In the genomic region with DNA sequence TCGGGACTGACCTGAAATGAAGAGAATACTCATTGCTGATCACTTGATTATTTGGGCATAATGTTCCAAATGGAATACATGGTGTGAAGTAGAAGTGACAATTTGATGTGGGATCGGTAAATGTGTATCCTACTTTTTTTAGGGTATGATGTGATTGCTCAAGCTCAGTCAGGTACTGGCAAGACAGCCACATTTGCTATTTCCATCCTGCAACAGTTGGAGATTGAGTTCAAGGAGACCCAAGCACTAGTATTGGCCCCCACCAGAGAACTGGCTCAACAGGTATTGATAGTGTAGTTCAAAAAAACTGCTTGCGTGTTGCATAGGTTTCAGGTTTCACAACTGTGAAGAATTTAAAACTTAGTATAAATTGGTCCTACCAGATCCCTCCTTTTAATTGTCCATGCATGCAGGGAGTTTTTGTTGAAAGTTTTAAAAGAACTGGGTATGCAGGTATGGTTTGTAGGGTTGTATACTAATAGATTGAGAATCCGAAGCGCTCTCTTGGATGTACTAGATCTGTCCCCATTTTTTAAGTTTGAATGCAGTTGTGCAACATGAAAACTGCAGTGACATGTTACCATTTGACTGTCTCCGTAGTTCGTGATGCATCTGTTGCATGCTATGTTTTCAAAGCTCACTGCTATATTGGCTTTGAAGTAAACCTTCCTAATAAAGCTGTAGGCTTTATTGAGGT, we compare ENCODE assay signal across 8 cellular contexts. TPM values are rescaled to one million over a fixed set of nuclear protein-coding genes. Genes with fewer than 3 reads are reported as not detected.
DNase-seq lines count a peak whose midpoint lies in the region; ATAC-seq, FAIRE-seq and TF ChIP-seq lines count a peak whose summit lies in the region.

No MANE protein-coding gene starts in this region.

- TF ChIP-seq CTCF in A673 (conservative IDR thresholded peaks at IDR 0.05; ENCODE audit: low read depth, low read length) = no peak
- no peak for TF ChIP-seq CTCF in HFF-Myc (IDR thresholded peaks at IDR 0.05; ENCODE audit: low read depth, low read length, missing control alignments)
- no peak for TF ChIP-seq CTCF in K562 (IDR thresholded peaks at IDR 0.05 in 2 of 3, conservative IDR thresholded peaks at IDR 0.05 in 1 of 3; ENCODE audit: insufficient read depth in 2 of 3, low read depth in 1 of 3, low read length in 3 of 3)

- H4K20me1 ChIP-seq in K562 (replicated peaks; ENCODE audit: control insufficient read depth, insufficient read depth, low read length) = peaks cover 57% of the 10 kb centered on the region

- DNase-seq in A673 (ENCODE audit: low spot score) (no peak), HFF-Myc (ENCODE audit: extremely low read depth, low read depth) (no peak), K562 (ENCODE audit: extremely low read depth in 1 of 4, low spot score in 3 of 4) (no peak), NCI-H1417 treated with DMSO at 0.1 percent for 48 hours (lab: John Stamatoyannopoulos, UW) (no peak), NCI-H2227 (lab: John Stamatoyannopoulos, UW; ENCODE audit: unreplicated experiment) (no peak)
- no peak for DNase-seq in effector CD4-positive, alpha-beta T cell

- peak overlapping the region; percentile 99 for H3K4me2 ChIP-seq in K562 (ENCODE audit: insufficient read depth, low read length)

- H3K9me3 ChIP-seq in A673 (ENCODE audit: low read depth, low read length, poor library complexity, severe bottlenecking) (no peaks in the 10 kb centered on the region), K562 (replicated peaks; ENCODE audit: control insufficient read depth, insufficient read depth, low read depth, low read length) (no peaks in the 10 kb centered on the region), mesodermal cell (ENCODE audit: control insufficient read depth, low read length) (no peaks in the 10 kb centered on the region)

- H3K27ac ChIP-seq in A673 (ENCODE audit: low read depth, low read length, poor library complexity, severe bottlenecking) (peak overlapping the region; percentile 98), K562 (ENCODE audit: extremely low read depth, low read depth, low read length) (peak overlapping the region; percentile 99), mesodermal cell (ENCODE audit: low read depth, low read length, severe bottlenecking) (peak overlapping the region; percentile 63)

- no peak for TF ChIP-seq EP300 in K562 (IDR thresholded peaks at IDR 0.05; ENCODE audit: low read length)

- H3K27me3 ChIP-seq in A673 (replicated peaks; ENCODE audit: insufficient read depth, low read depth, low read length, poor library complexity) (no peaks in the 10 kb centered on the region), K562 (ENCODE audit: control insufficient read depth in 2 of 2, insufficient read depth in 2 of 2, low read length in 2 of 2) (no peaks in the 10 kb centered on the region)

- peak overlapping the region; percentile 77 for H3K4me3 ChIP-seq in A673 (ENCODE audit: low read depth, low read length, poor library complexity, severe bottlenecking)
- H3K4me3 ChIP-seq in HFF-Myc (replicated peaks; ENCODE audit: low read depth, low read length) = peak overlapping the region; percentile 91
- peak overlapping the region; percentile 81 for H3K4me3 ChIP-seq in K562
- H3K4me3 ChIP-seq in mesodermal cell (ENCODE audit: extremely low read depth, insufficient read depth, low read length, poor library complexity, severe bottlenecking) = peak overlapping the region; percentile 99

- in situ Hi-C loops in K562 (cut with MboI) = no loop called here

- FAIRE-seq in K562 (lab: Jason Lieb, UNC) = no peak

- H3K36me3 ChIP-seq in A673 (ENCODE audit: insufficient read depth, low read length, poor library complexity, severe bottlenecking) (peaks cover 62% of the 10 kb centered on the region), K562 (ENCODE audit: control insufficient read depth, insufficient read depth, low read length) (peaks cover 64% of the 10 kb centered on the region), mesodermal cell (ENCODE audit: control insufficient read depth, insufficient read depth, low read length) (peaks cover 64% of the 10 kb centered on the region)

- peaks cover 68% of the 10 kb centered on the region for H3K79me2 ChIP-seq in K562 (ENCODE audit: control insufficient read depth, insufficient read depth, low read length)

- CTCF ChIA-PET in A673 (lab: Charles Lee) = no interaction called here
- CTCF ChIA-PET in K562 (lab: Yijun Ruan, JAX; ENCODE audit: low intra/inter-chr PET ratio) = interaction anchor here (0.6 kb wide), 1 partner anchor 90 kb away, joined by 3 read pairs; no protein-coding TSS in a partner anchor

- 0 out of 2 replicates have a peak, but pooled peaks have one; percentile 15 for TF ChIP-seq POLR2A in K562 (conservative IDR thresholded peaks at IDR 0.05)

- H3K9ac ChIP-seq in K562 (ENCODE audit: insufficient read depth in 1 of 2, low read depth in 2 of 2, low read length in 2 of 2) = peak overlapping the region; percentile 100

- no peak for ATAC-seq in K562
- ATAC-seq in GM19328 (IDR thresholded peaks at IDR 0.05; ENCODE audit: unreplicated experiment) = no peak

- TF ChIP-seq RAD21 in K562 (CRISPR knock-in tag; conservative IDR thresholded peaks at IDR 0.05 in 1 of 2, IDR thresholded peaks at IDR 0.05 in 1 of 2) = no peak

- no peak overlapping the region for H2AFZ ChIP-seq in K562 (ENCODE audit: low read depth, low read length)

- intact Hi-C loops in A673 (cut with micrococcal nuclease; ENCODE audit: unreplicated experiment) = loop anchor here (10.0 kb wide), 1 partner anchor 170 kb away; a partner anchor contains a TSS
- intact Hi-C loops in K562 (cut with micrococcal nuclease) = no loop called here

- POLR2A ChIA-PET in A673 (lab: Charles Lee; ENCODE audit: low non-redundant PET) = interaction anchor here (0.6 to 1.0 kb wide), 2 partner anchors 13 to 355 kb away, joined by 3 to 4 read pairs; a partner anchor contains a TSS
- POLR2A ChIA-PET in K562 (lab: Yijun Ruan, JAX) = interaction anchor here (0.6 to 3.3 kb wide), 39 partner anchors 7 to 355 kb away, joined by 3 to 68 read pairs (median 7); a partner anchor contains a TSS

- no peaks in the 10 kb centered on the region for H3K9me1 ChIP-seq in K562 (ENCODE audit: control insufficient read depth, insufficient read depth, low read length)

- no TSS peak for BruUV-seq in A673 (replicated peaks; lab: Mats Ljungman, UMichigan)
- BruUV-seq in K562 (replicated peaks; lab: Mats Ljungman, UMichigan) = no TSS peak

- WGBS in K562 (ENCODE audit: insufficient coverage, low coverage, missing lambda C conversion rate) = under 1% methylated on average over 7 of the region's 7 CpGs
- 0 to 8% methylated on average over 4 to 6 of the region's 7 CpGs for WGBS in mesodermal cell (ENCODE audit: insufficient coverage in 2 of 2), 2 experiments

- H3K4me1 ChIP-seq in A673 (ENCODE audit: insufficient read depth, low read length, poor library complexity, severe bottlenecking) = peaks cover 31% of the 10 kb centered on the region
- H3K4me1 ChIP-seq in K562 (replicated peaks in 1 of 2; ENCODE audit: control insufficient read depth in 2 of 2, insufficient read depth in 2 of 2, low read length in 2 of 2) = peaks cover 4 to 18% of the 10 kb centered on the region in 2 experiments; a peak in 3 of 5 replicates
- peaks cover 9% of the 10 kb centered on the region for H3K4me1 ChIP-seq in mesodermal cell (ENCODE audit: control insufficient read depth, insufficient read depth, low read length, poor library complexity, severe bottlenecking)

RNA-seq across cellular contexts. Expression of a gene that starts 1.6 kb away (rescaled TPM):
- total RNA-seq in A673 (2021) (403 and 435 TPM in 2 replicates), K562 (2014; rRNA removed) (307 and 311 TPM in 2 replicates), K562 (2014; rRNA removed; fragmentation: Illumina TruSeq; extraction: Trizol) (509 and 525 TPM in 2 replicates), K562 (2015; rRNA removed; fragmentation: Illumina TruSeq; extraction: Trizol) (454 and 491 TPM in 2 replicates), K562 (2021) (314 and 345 TPM in 2 replicates)
- total RNA-seq in K562 (2011; cell fraction: chromatin; rRNA removed; ENCODE audit: low replicate concordance) = 907 and 2,185 TPM in 2 replicates
- 596 and 759 TPM in 2 replicates for total RNA-seq in K562 (2011; cell fraction: nucleolus; rRNA removed)
- total RNA-seq in K562 (2011; cell fraction: nucleoplasm; rRNA removed) = 826 and 984 TPM in 2 replicates
- polyA plus RNA-seq in K562 (2011; rRNA removed) (610 and 754 TPM in 2 replicates), K562 (2014; fragmentation: Illumina TruSeq; extraction: Trizol) (348 and 435 TPM in 2 replicates), K562 (2014; fragmentation: Nextera tagmentation; extraction: Ambion mirVana) (100 to 1,000 TPM; 329 to 333 TPM), K562 (2014; rRNA removed) (486 and 488 TPM in 2 replicates)
- 99.9 and 649 TPM in 2 replicates for polyA plus RNA-seq in K562 (2011; cell fraction: cytosol; rRNA removed)
- 835 and 1,465 TPM in 2 replicates for polyA plus RNA-seq in K562 (2011; cell fraction: nucleus; rRNA removed)
- 245 and 306 TPM in 2 replicates for polyA plus RNA-seq in K562 (2012)
- polyA minus RNA-seq in K562 (2011; rRNA and poly(A)+ RNA removed) = 799 and 873 TPM in 2 replicates
- 331 and 423 TPM in 2 replicates for polyA minus RNA-seq in K562 (2011; cell fraction: cytosol; rRNA and poly(A)+ RNA removed)
- 872 and 1,595 TPM in 2 replicates for polyA minus RNA-seq in K562 (2011; cell fraction: nucleus; rRNA and poly(A)+ RNA removed)
- 506 TPM for polyA plus RNA-seq in mesodermal cell (2013, experiment 1 of 2)
- polyA plus RNA-seq in mesodermal cell (2013, experiment 2 of 2) = 551 TPM

RNA-seq across cellular contexts. Expression of a gene that starts 21.3 kb away (rescaled TPM):
- 116 and 120 TPM in 2 replicates for total RNA-seq in A673 (2021)
- total RNA-seq in K562 (2011; cell fraction: chromatin; rRNA removed; ENCODE audit: low replicate concordance) = 83.7 and 192 TPM in 2 replicates
- 38.6 and 48.2 TPM in 2 replicates for total RNA-seq in K562 (2011; cell fraction: nucleolus; rRNA removed)
- total RNA-seq in K562 (2011; cell fraction: nucleoplasm; rRNA removed) = 72.6 and 72.7 TPM in 2 replicates
- 127 and 138 TPM in 2 replicates for total RNA-seq in K562 (2014; rRNA removed)
- total RNA-seq in K562 (2014; rRNA removed; fragmentation: Illumina TruSeq; extraction: Trizol) = 191 and 198 TPM in 2 replicates
- 162 and 180 TPM in 2 replicates for total RNA-seq in K562 (2015; rRNA removed; fragmentation: Illumina TruSeq; extraction: Trizol)
- total RNA-seq in K562 (2021) = 109 and 122 TPM in 2 replicates
- polyA plus RNA-seq in K562 (2011; rRNA removed) = 84.9 and 105 TPM in 2 replicates
- polyA plus RNA-seq in K562 (2011; cell fraction: cytosol; rRNA removed) = 19.1 and 34.8 TPM in 2 replicates
- 177 and 244 TPM in 2 replicates for polyA plus RNA-seq in K562 (2011; cell fraction: nucleus; rRNA removed)
- polyA plus RNA-seq in K562 (2012) = 127 and 129 TPM in 2 replicates
- 161 and 181 TPM in 2 replicates for polyA plus RNA-seq in K562 (2014; fragmentation: Illumina TruSeq; extraction: Trizol)
- 100 to 1,000 TPM; 180 to 227 TPM for polyA plus RNA-seq in K562 (2014; fragmentation: Nextera tagmentation; extraction: Ambion mirVana)
- 166 and 195 TPM in 2 replicates for polyA plus RNA-seq in K562 (2014; rRNA removed)
- polyA minus RNA-seq in K562 (2011; rRNA and poly(A)+ RNA removed) = 44.9 and 47.6 TPM in 2 replicates
- 28.5 and 30.7 TPM in 2 replicates for polyA minus RNA-seq in K562 (2011; cell fraction: cytosol; rRNA and poly(A)+ RNA removed)
- 28.0 and 43.4 TPM in 2 replicates for polyA minus RNA-seq in K562 (2011; cell fraction: nucleus; rRNA and poly(A)+ RNA removed)
- 70.1 TPM for polyA plus RNA-seq in mesodermal cell (2013, experiment 1 of 2)
- 66.0 TPM for polyA plus RNA-seq in mesodermal cell (2013, experiment 2 of 2)

RNA-seq across cellular contexts. Expression of a gene that starts 57.5 kb away (rescaled TPM):
- total RNA-seq in A673 (2021) = not detected in 2 replicates
- total RNA-seq in K562 (2011; cell fraction: chromatin; rRNA removed; ENCODE audit: low replicate concordance) = not detected in 2 replicates
- total RNA-seq in K562 (2011; cell fraction: nucleolus; rRNA removed) = 0.13 TPM in 1 of 2 replicates, not detected in the other
- total RNA-seq in K562 (2011; cell fraction: nucleoplasm; rRNA removed) = not detected in 2 replicates
- total RNA-seq in K562 (2014; rRNA removed) = not detected in 2 replicates
- total RNA-seq in K562 (2014; rRNA removed; fragmentation: Illumina TruSeq; extraction: Trizol) = not detected in 2 replicates
- total RNA-seq in K562 (2015; rRNA removed; fragmentation: Illumina TruSeq; extraction: Trizol) = not detected in 2 replicates
- 0.04 TPM in 1 of 2 replicates, not detected in the other for total RNA-seq in K562 (2021)
- polyA plus RNA-seq in K562 (2011; rRNA removed) = 0.01 and 0.03 TPM in 2 replicates
- polyA plus RNA-seq in K562 (2011; cell fraction: cytosol; rRNA removed) = 0.01 TPM in 1 of 2 replicates, not detected in the other
- not detected in 2 replicates for polyA plus RNA-seq in K562 (2011; cell fraction: nucleus; rRNA removed)
- polyA plus RNA-seq in K562 (2012) = 0.01 TPM in 1 of 2 replicates, not detected in the other
- 0.04 TPM in 2 replicates for polyA plus RNA-seq in K562 (2014; fragmentation: Illumina TruSeq; extraction: Trizol)
- under 1 TPM; 0.01 to 0.03 TPM for polyA plus RNA-seq in K562 (2014; fragmentation: Nextera tagmentation; extraction: Ambion mirVana)
- 0.03 TPM in 1 of 2 replicates, not detected in the other for polyA plus RNA-seq in K562 (2014; rRNA removed)
- not detected in 2 replicates for polyA minus RNA-seq in K562 (2011; rRNA and poly(A)+ RNA removed)
- polyA minus RNA-seq in K562 (2011; cell fraction: cytosol; rRNA and poly(A)+ RNA removed) = not detected in 2 replicates
- not detected in 2 replicates for polyA minus RNA-seq in K562 (2011; cell fraction: nucleus; rRNA and poly(A)+ RNA removed)
- not detected for polyA plus RNA-seq in mesodermal cell (2013, experiment 1 of 2)
- not detected for polyA plus RNA-seq in mesodermal cell (2013, experiment 2 of 2)
